10 cellular contexts compared by ENCODE assay signal in the genomic region with DNA sequence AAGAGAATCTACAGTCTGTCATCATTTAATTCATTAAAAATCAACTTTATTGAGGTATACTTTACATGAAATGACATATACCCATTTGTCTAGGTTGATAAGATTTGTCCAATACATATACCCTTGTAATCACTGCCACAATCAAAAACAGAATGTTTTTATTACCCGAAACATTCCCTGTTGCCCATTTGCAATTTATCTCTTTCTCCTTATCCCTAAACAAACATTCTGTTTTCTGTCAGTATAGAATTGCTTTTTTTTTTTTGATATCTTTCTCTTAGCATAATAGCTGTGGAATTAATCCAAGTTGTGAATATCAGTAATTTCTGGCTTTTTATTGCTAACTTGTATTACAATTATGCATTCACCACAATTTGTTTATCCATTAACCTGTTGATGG. TPM values are rescaled to one million over a fixed set of nuclear protein-coding genes. Genes with fewer than 3 reads are reported as not detected.
"Had no signal": no experiment of that assay in that cellular context is flagged by ENCODE, and none has a peak within 500 bp of the region (broad histone marks: within the 10 kb centered on the region; RNA-seq: fewer than 3 reads in every experiment).

No MANE protein-coding gene starts in this region.

- H3K27ac Mint-ChIP-seq: HFFc6, IgD-negative memory B cell had no signal

- H3K36me3 ChIP-seq: HAP-1 had no signal

- H3K9ac ChIP-seq: GM23248 had no signal

- H3K4me1 Mint-ChIP-seq: IgD-negative memory B cell had no signal

- ATAC-seq: HCT116, HepG2 had no signal

- H3K4me1 ChIP-seq: HAP-1 had no signal

- H3K27ac ChIP-seq: GM23248, HL-60 had no signal

- DNase-seq: GM23248, GOT3, H7, HFFc6, KBM-7 had no signal

- H3K4me3 Mint-ChIP-seq: HFFc6, IgD-negative memory B cell had no signal

- H3K9me3 ChIP-seq: HAP-1 had no signal

- H3K36me3 Mint-ChIP-seq: IgD-negative memory B cell had no signal

- H3K27me3 Mint-ChIP-seq: IgD-negative memory B cell had no signal

- H3K4me3 ChIP-seq: GM23248, HAP-1 had no signal

RNA-seq across cellular contexts. Expression of a gene that starts 4.3 kb away (rescaled TPM):
- total RNA-seq: GM23248, H7, HepG2, HFFc6 had no signal
- polyA plus RNA-seq: GM23248, HepG2, IgD-negative memory B cell had no signal
